Comparison of ENCODE assay signal across 20 cellular contexts in the genomic region with DNA sequence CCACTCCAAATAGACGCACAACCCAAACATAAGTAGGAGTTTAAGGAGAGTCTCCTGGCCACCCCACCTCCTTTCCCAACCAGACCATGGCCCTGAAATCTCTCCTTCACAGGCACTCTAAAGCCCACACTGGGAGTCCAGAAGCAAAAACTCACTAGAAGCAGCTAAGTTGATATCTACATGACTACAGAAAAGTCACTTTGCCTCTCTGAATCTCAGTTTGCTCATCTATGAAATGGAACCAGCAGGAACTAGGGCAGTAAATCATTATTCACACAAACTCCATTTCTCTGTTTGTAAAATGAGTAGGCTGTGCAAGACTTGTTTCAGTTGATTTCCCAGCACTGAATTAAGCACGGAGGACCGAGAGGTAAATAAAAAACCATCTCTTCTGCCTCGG. TPM values are rescaled to one million over a fixed set of nuclear protein-coding genes. Genes with fewer than 3 reads are reported as not detected.
"Had no signal": no experiment of that assay in that cellular context is flagged by ENCODE, and none has a peak within 500 bp of the region (broad histone marks: within the 10 kb centered on the region; RNA-seq: fewer than 3 reads in every experiment).

No MANE protein-coding gene starts in this region.

- H3K27me3 ChIP-seq: breast epithelium, vagina had no signal

- H3K9me3 ChIP-seq: transverse colon, vagina had no signal

- H3K4me3 ChIP-seq: breast epithelium, heart left ventricle, spleen, transverse colon, vagina had no signal

- ATAC-seq: esophagus mucosa; heart left ventricle; natural killer cell treated with Interleukin-12 subunit alpha and Interleukin-12 subunit beta and Interleukin-15 and Interleukin-18, amount 100 ng/mL, for 72 hours; right cardiac atrium had no signal

- H3K36me3 ChIP-seq: breast epithelium, heart left ventricle, spleen, transverse colon, vagina had no signal

- H3K4me3 Mint-ChIP-seq: activated naive CD4-positive, alpha-beta T cell treated with anti-CD3 and anti-CD28 coated beads for 36 hours; memory B cell; natural killer cell treated with Interleukin-12 subunit alpha and Interleukin-12 subunit beta and Interleukin-15 and Interleukin-18, amount 100 ng/mL, for 72 hours had no signal

- H3K27ac Mint-ChIP-seq: activated naive CD4-positive, alpha-beta T cell treated with anti-CD3 and anti-CD28 coated beads for 36 hours; memory B cell; natural killer cell treated with Interleukin-12 subunit alpha and Interleukin-12 subunit beta and Interleukin-15 and Interleukin-18, amount 100 ng/mL, for 72 hours had no signal

- FAIRE-seq: endothelial cell of umbilical vein had no signal

- DNase-seq: activated CD4-positive, alpha-beta T cell treated with anti-CD3 and anti-CD28 coated beads for 4 hours; activated CD4-positive, alpha-beta T cell treated with anti-CD3 and anti-CD28 coated beads, Interleukin-2, amount 50 U/mL, for 4 hours; activated effector memory CD4-positive, alpha-beta T cell treated with anti-CD3 and anti-CD28 coated beads, Interleukin-2, amount 50 U/mL, for 16 hours; activated naive CD4-positive, alpha-beta T cell treated with anti-CD3 and anti-CD28 coated beads for 36 hours; activated T-cell treated with anti-CD3 and anti-CD28 coated beads for 4 hours; amygdala; central memory CD4-positive, alpha-beta T cell; foreskin fibroblast; heart left ventricle; posterior cingulate gyrus; right cardiac atrium; spleen; stimulated activated naive CD4-positive, alpha-beta T cell treated with Interleukin-2 at 50 U/mL for 16 hours; transverse colon had no signal

- H3K27ac ChIP-seq: heart left ventricle, spleen, vagina had no signal

- H3K4me1 ChIP-seq: breast epithelium had no signal

RNA-seq across cellular contexts. Expression of a gene that starts 4.1 kb away (rescaled TPM):
- total RNA-seq: natural killer cell treated with Interleukin-12 subunit alpha and Interleukin-12 subunit beta and Interleukin-15 and Interleukin-18, amount 100 ng/mL, for 72 hours had no signal
